Comparison of ENCODE assay signal across 24 cellular contexts in the genomic region with DNA sequence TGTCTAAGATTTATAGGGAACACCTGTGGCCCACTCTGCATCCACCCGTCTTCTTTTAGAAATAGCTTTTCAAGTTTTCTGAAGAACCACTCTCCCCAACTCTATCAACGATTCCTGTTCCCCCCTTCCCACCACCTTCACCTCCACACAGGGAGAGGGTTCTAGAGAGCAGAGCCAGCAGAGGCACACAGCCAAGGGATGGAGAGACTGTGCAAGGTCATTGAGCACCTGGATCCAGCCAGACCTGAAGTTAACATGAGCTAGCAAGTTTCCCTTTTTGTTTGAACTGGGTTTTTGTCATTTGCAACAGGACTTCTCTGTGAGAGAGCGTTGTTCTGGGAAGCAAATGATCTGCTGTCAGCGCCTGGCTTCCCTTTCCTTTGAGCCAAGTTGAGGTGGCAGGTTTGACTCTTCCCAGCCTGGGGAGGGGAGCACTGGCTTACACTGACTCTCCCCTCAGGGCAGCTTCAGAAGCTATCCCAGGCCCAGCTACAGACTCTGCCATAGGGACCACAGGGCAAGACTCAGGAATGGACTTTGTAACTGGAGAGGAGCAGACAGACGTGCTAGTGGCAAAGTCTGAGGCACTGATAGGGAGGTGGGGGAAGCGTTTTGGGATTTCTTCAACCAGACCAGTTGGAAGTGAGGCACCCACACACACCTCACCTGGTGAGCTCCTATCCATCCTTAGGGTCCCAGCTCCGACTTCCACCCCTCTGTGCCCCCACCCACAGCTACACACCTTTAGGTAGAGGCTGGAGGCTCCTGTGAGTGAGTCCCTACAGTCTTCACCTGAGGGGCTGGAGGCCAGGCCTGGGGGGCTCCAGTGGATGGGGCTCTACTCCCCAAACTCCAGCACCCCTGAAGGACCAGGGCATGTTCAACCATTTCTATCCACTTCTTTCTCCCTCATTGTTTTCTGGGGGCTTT. TPM values are rescaled to one million over a fixed set of nuclear protein-coding genes. Genes with fewer than 3 reads are reported as not detected.
DNase-seq lines count a peak whose midpoint lies in the region; ATAC-seq, FAIRE-seq and TF ChIP-seq lines count a peak whose summit lies in the region.
"Had no signal": no experiment of that assay in that cellular context is flagged by ENCODE, and none has a peak within 500 bp of the region (broad histone marks: within the 10 kb centered on the region; RNA-seq: fewer than 3 reads in every experiment).

No MANE protein-coding gene starts in this region.

- TF ChIP-seq CTCF in H1 (IDR thresholded peaks at IDR 0.05; ENCODE audit: control extremely low read depth in 1 of 3, insufficient read depth in 1 of 3, low read depth in 1 of 3, low read length in 3 of 3) (no peak), HepG2 (CRISPR knock-in tag; IDR thresholded peaks at IDR 0.05) (no peak), progenitor cell of endocrine pancreas (IDR thresholded peaks at IDR 0.05; ENCODE audit: unreplicated experiment) (no peak)

- CTCF ChIA-PET in H1 (lab: Charles Lee; ENCODE audit: partially characterized antibody) (interaction anchor here (1.0 to 2.5 kb wide), 4 partner anchors 10 to 211 kb away, joined by 3 to 11 read pairs (median 4); no protein-coding TSS in a partner anchor), HepG2 (lab: Yijun Ruan, JAX; ENCODE audit: low intra/inter-chr PET ratio, low total read pairs) (no interaction called here)

- no peaks in the 10 kb centered on the region for H3K23me2 ChIP-seq in H1 (ENCODE audit: low read depth, low read length)

- no peak overlapping the region for H2BK5ac ChIP-seq in H1 (ENCODE audit: low read depth, low read length)

- H3K23ac ChIP-seq in H1 (ENCODE audit: insufficient read length), result no peak overlapping the region

- peaks cover 2% of the 10 kb centered on the region in 2 experiments for H4K20me1 ChIP-seq in H1 (replicated peaks in 1 of 2; ENCODE audit: control insufficient read depth in 1 of 2, insufficient read depth in 2 of 2, low read length in 2 of 2)
- H4K20me1 ChIP-seq in HepG2 (ENCODE audit: insufficient read depth, low read length), result no peaks in the 10 kb centered on the region
- H4K20me1 ChIP-seq: BLaER1 had no signal

- H3K4me1 Mint-ChIP-seq in progenitor cell of endocrine pancreas (ENCODE audit: low read depth), result peaks cover 7% of the 10 kb centered on the region

- BruUV-seq in HepG2 (replicated peaks; lab: Mats Ljungman, UMichigan), result no TSS peak

- TF ChIP-seq EP300 in H1 (IDR thresholded peaks at IDR 0.05; ENCODE audit: borderline replicate concordance in 1 of 2, low read depth in 2 of 2, low read length in 2 of 2) (no peak), HepG2 (IDR thresholded peaks at IDR 0.05; ENCODE audit: low read depth in 2 of 2, low read length in 2 of 2) (no peak), HepG2 (CRISPR knock-in tag; IDR thresholded peaks at IDR 0.05; ENCODE audit: borderline replicate concordance) (no peak)

- DNase-seq in H1 (ENCODE audit: low read depth in 1 of 2, low spot score in 2 of 2) (no peak), HepG2 (ENCODE audit: low spot score) (no peak), progenitor cell of endocrine pancreas (ENCODE audit: low spot score, unreplicated experiment) (no peak), aorta (peak; percentile 29 to 39), ecto neural progenitor cell (ENCODE audit: low spot score) (no peak)
- no peak for DNase-seq in activated T-cell treated with anti-CD3 and anti-CD28 coated beads, Interleukin-2, amount 50 U/mL, for 1 hour
- DNase-seq: Caco-2; CD4-positive, alpha-beta memory T cell; DND-41; GM23248; KG1; NCI-H1092 treated with DMSO at 0.1 percent for 48 hours; NCI-H1436 treated with DMSO at 0.1 percent for 48 hours; NCI-H2029; NCI-H226; NCI-H510A treated with DMSO at 0.1 percent for 48 hours; NCI-H748 treated with DMSO at 0.1 percent for 48 hours; RPMI8226; SIG-M5 had no signal

- H2AFZ ChIP-seq in H1 (ENCODE audit: low read length) (no peak overlapping the region), HepG2 (ENCODE audit: low read length) (no peak overlapping the region)
- H2AFZ ChIP-seq: GM23248, PC-9 had no signal

- FAIRE-seq in H1 (lab: Jason Lieb, UNC) (no peak), HepG2 (lab: Jason Lieb, UNC) (no peak)
- FAIRE-seq: GM12878 had no signal

- peaks cover 4% of the 10 kb centered on the region for H3K27me3 Mint-ChIP-seq in progenitor cell of endocrine pancreas

- H2BK20ac ChIP-seq in H1 (ENCODE audit: low read length), result no peak overlapping the region

- peaks cover 4% of the 10 kb centered on the region for H3K36me3 Mint-ChIP-seq in progenitor cell of endocrine pancreas (ENCODE audit: insufficient read depth)

- H2BK12ac ChIP-seq in H1 (ENCODE audit: low read depth, low read length), result no peak overlapping the region

- no peaks in the 10 kb centered on the region; a peak in 1 of 7 replicates for H3K27me3 ChIP-seq in H1 (replicated peaks in 1 of 4; ENCODE audit: control insufficient read depth in 3 of 4, extremely low read depth in 1 of 4, insufficient read depth in 3 of 4, low read length in 3 of 4)
- H3K27me3 ChIP-seq in HepG2 (ENCODE audit: control insufficient read depth in 1 of 2, insufficient read depth in 2 of 2, low read length in 2 of 2), result no peaks in the 10 kb centered on the region
- H3K27me3 ChIP-seq in aorta (ENCODE audit: control insufficient read depth in 1 of 2, insufficient read depth in 2 of 2, low read length in 1 of 2), result no peaks in the 10 kb centered on the region
- H3K27me3 ChIP-seq: BLaER1 had no signal

- H3K36me3 ChIP-seq in H1 (ENCODE audit: control insufficient read depth in 2 of 4, insufficient read depth in 4 of 4, low read length in 3 of 4), result no peaks in the 10 kb centered on the region; a peak in 1 of 8 replicates
- H3K36me3 ChIP-seq in HepG2 (replicated peaks in 1 of 2; ENCODE audit: control insufficient read depth in 1 of 2, insufficient read depth in 2 of 2, low read length in 2 of 2), result no peaks in the 10 kb centered on the region
- no peaks in the 10 kb centered on the region for H3K36me3 ChIP-seq in aorta (ENCODE audit: control insufficient read depth in 1 of 2, insufficient read depth in 2 of 2, low read length in 1 of 2)
- H3K36me3 ChIP-seq: BLaER1, HAP-1 had no signal

- no peak overlapping the region for H3K4ac ChIP-seq in H1 (replicated peaks; ENCODE audit: insufficient read length, low read depth, low read length)

- no peak overlapping the region for H2BK120ac ChIP-seq in H1 (replicated peaks; ENCODE audit: low read depth, low read length)

- in situ Hi-C loops in HepG2 (cut with HindIII; ENCODE audit: extremely low pct_ligation_motif_present, low pct_unique_long_range_greater_than_20kb), result loop anchor here (5.0 kb wide), 1 partner anchor 211 kb away; no protein-coding TSS in a partner anchor

- H3K27ac ChIP-seq in H1 (ENCODE audit: low read depth, low read length), result no peak overlapping the region
- no peak overlapping the region for H3K27ac ChIP-seq in HepG2 (ENCODE audit: extremely low read length, insufficient read depth, low read length)
- H3K27ac ChIP-seq in aorta (ENCODE audit: low read depth in 1 of 2, low read length in 2 of 2), result no peak overlapping the region
- H3K27ac ChIP-seq: BLaER1, GM23248, PC-9 had no signal

- H4K5ac ChIP-seq in H1 (ENCODE audit: insufficient read length, low read depth, low read length), result no peak overlapping the region

- peak overlapping the region; percentile 25; the same call in 1 of the 2 replicates for H4K8ac ChIP-seq in H1 (ENCODE audit: extremely low read depth, insufficient read depth, low read length)

- no peak overlapping the region for H2AK5ac ChIP-seq in H1 (ENCODE audit: low read depth, low read length)

- H3K4me2 ChIP-seq in H1 (ENCODE audit: insufficient read depth in 1 of 2, low read depth in 2 of 2, low read length in 2 of 2), result no peak overlapping the region
- no peak overlapping the region for H3K4me2 ChIP-seq in HepG2 (ENCODE audit: low read depth, low read length)
- H3K4me2 ChIP-seq: PC-9 had no signal

- POLR2A ChIA-PET in H1 (lab: Charles Lee; ENCODE audit: partially characterized antibody) (no interaction called here), HepG2 (lab: Yijun Ruan, JAX) (no interaction called here)

- TF ChIP-seq RAD21 in H1 (IDR thresholded peaks at IDR 0.05 in 1 of 2, conservative IDR thresholded peaks at IDR 0.05 in 1 of 2; ENCODE audit: low read depth in 2 of 2, low read length in 2 of 2) (no peak), HepG2 (CRISPR knock-in tag; IDR thresholded peaks at IDR 0.05) (no peak)

- WGBS in H1 (ENCODE audit: extremely low coverage in 1 of 2, insufficient coverage in 1 of 2, insufficient read length in 1 of 2, insufficient replicate concordance in 2 of 2, low coverage in 1 of 2, low lambda C conversion rate in 2 of 2, missing lambda C conversion rate in 1 of 2), 2 experiments, result 89% methylated on average over 7 of the region's 7 CpGs; no CpG with 5 or more reads in 1 of the 2 experiments
- 81% methylated on average over 5 of the region's 7 CpGs for WGBS in HepG2 (ENCODE audit: low lambda C conversion rate)
- 95% methylated on average over 7 of the region's 7 CpGs for WGBS in aorta, 2 donors

- no peak overlapping the region for H3K4me3 ChIP-seq in H1 (ENCODE audit: extremely low read depth in 1 of 4, insufficient read depth in 2 of 4, low read depth in 3 of 4, low read length in 4 of 4)
- H3K4me3 ChIP-seq in HepG2 (replicated peaks in 1 of 3; ENCODE audit: insufficient read depth in 1 of 3, low read depth in 2 of 3, low read length in 3 of 3), result no peak overlapping the region
- no peak overlapping the region for H3K4me3 ChIP-seq in aorta (ENCODE audit: low read length in 2 of 2)
- H3K4me3 ChIP-seq: BLaER1, GM12878, GM23248, HAP-1, PC-9 had no signal

- ATAC-seq in HepG2 (peak; percentile 58), aorta (ENCODE audit: low FRiP score) (no peak), GM18519 (IDR thresholded peaks at IDR 0.05; ENCODE audit: low FRiP score, unreplicated experiment) (no peak)
- ATAC-seq: GM12878 had no signal

- no peak overlapping the region for H3K4me3 Mint-ChIP-seq in progenitor cell of endocrine pancreas (ENCODE audit: low read depth)
- H3K4me3 Mint-ChIP-seq: CD4-positive, alpha-beta memory T cell had no signal

- H3K18ac ChIP-seq in H1 (ENCODE audit: extremely low read depth, low read length), result no peak overlapping the region

- no peaks in the 10 kb centered on the region for H3K79me1 ChIP-seq in H1 (ENCODE audit: low read depth, low read length)

- H3K9me3 Mint-ChIP-seq in progenitor cell of endocrine pancreas (ENCODE audit: low read depth), result no peaks in the 10 kb centered on the region
- H3K9me3 Mint-ChIP-seq: CD4-positive, alpha-beta memory T cell had no signal

- intact Hi-C loops in HepG2 (cut with micrococcal nuclease; ENCODE audit: unreplicated experiment) (no loop called here), aorta (cut with DNase I) (loop anchor here in 1 of 2 donors (10.0 kb wide), 1 partner anchor 501 kb away; no protein-coding TSS in a partner anchor)

- no peak overlapping the region for H4K91ac ChIP-seq in H1 (replicated peaks; ENCODE audit: insufficient read length, low read length)

- H3K9me3 ChIP-seq in H1 (ENCODE audit: insufficient read depth in 2 of 2, low read depth in 1 of 2, low read length in 1 of 2) (no peaks in the 10 kb centered on the region), HepG2 (ENCODE audit: low read length) (no peaks in the 10 kb centered on the region), aorta (ENCODE audit: control insufficient read depth, low read length) (no peaks in the 10 kb centered on the region)
- H3K9me3 ChIP-seq: BLaER1, Caco-2, HAP-1 had no signal

- H3K56ac ChIP-seq in H1 (replicated peaks; ENCODE audit: insufficient read length, low read depth, low read length), result no peak overlapping the region

- H3K79me2 ChIP-seq in H1 (ENCODE audit: control insufficient read depth in 1 of 2, insufficient read depth in 2 of 2, low read length in 2 of 2), result no peaks in the 10 kb centered on the region
- no peaks in the 10 kb centered on the region for H3K79me2 ChIP-seq in HepG2 (ENCODE audit: insufficient read depth, low read length)

- no peak for TF ChIP-seq POLR2A in H1 (IDR thresholded peaks at IDR 0.05; ENCODE audit: control extremely low read depth in 1 of 2, low read depth in 2 of 2, low read length in 2 of 2)
- TF ChIP-seq POLR2A in HepG2 (IDR thresholded peaks at IDR 0.05; ENCODE audit: insufficient read depth in 1 of 2, low read depth in 2 of 2, low read length in 2 of 2), result no peak

- H2BK15ac ChIP-seq in H1 (ENCODE audit: low read length), result no peak overlapping the region

- H3K9ac ChIP-seq in H1 (replicated peaks in 1 of 4; ENCODE audit: extremely low read depth in 1 of 4, low read depth in 3 of 4, low read length in 3 of 4) (no peak overlapping the region), HepG2 (ENCODE audit: insufficient read depth, low read depth, low read length) (no peak overlapping the region)
- H3K9ac ChIP-seq: BLaER1, GM23248 had no signal

- H3K27ac Mint-ChIP-seq in progenitor cell of endocrine pancreas, result peak overlapping the region; percentile 45

- peaks cover 0 to 10% (median 7%) of the 10 kb centered on the region in 4 experiments; a peak in 3 of 7 replicates for H3K4me1 ChIP-seq in H1 (replicated peaks in 1 of 4; ENCODE audit: control insufficient read depth in 3 of 4, insufficient read depth in 4 of 4, low read length in 3 of 4)
- H3K4me1 ChIP-seq in HepG2 (ENCODE audit: insufficient read depth, low read length), result peaks cover 30% of the 10 kb centered on the region
- H3K4me1 ChIP-seq in aorta (ENCODE audit: control insufficient read depth in 1 of 2, insufficient read depth in 2 of 2, low read length in 2 of 2), result peaks cover 0 to 2% of the 10 kb centered on the region in 2 donors

- no peak overlapping the region for H3K14ac ChIP-seq in H1 (ENCODE audit: insufficient read length)

RNA-seq across cellular contexts. Expression of gene PLXNA1, which starts 19.4 kb away (rescaled TPM):
- total RNA-seq in H1 (2021; fragmentation: NEBNext Ultra II Directional; extraction: Animal tissue kit (Norgen Biotek cat#: 25700)), result 47.5 and 50.8 TPM in 2 replicates
- polyA plus RNA-seq in H1 (2011; rRNA removed) (54.9 and 81.4 TPM in 2 replicates), HepG2 (2011; rRNA removed) (18.2 and 29.9 TPM in 2 replicates), aorta (10 to 100 TPM in 1 of 2 donors, 1 to 10 TPM in 1; 6.0 to 13.9 TPM)
- polyA plus RNA-seq in H1 (2011; cell fraction: cytosol; rRNA removed), result 51.2 TPM
- 191 TPM for polyA plus RNA-seq in H1 (2011; cell fraction: nucleus; rRNA removed)
- 36.1 to 53.1 TPM (median 42.4 TPM) in 4 replicates for polyA plus RNA-seq in H1 (2012, experiment 1 of 2)
- polyA plus RNA-seq in H1 (2012, experiment 2 of 2), result 26.1 TPM
- polyA plus RNA-seq in H1 (2013, experiment 1 of 2), result 40.4 TPM
- 38.5 TPM for polyA plus RNA-seq in H1 (2013, experiment 2 of 2)
- polyA minus RNA-seq in H1 (2011; rRNA and poly(A)+ RNA removed), result 104 and 131 TPM in 2 replicates
- 53.8 TPM for polyA minus RNA-seq in H1 (2011; cell fraction: cytosol; rRNA and poly(A)+ RNA removed)
- polyA minus RNA-seq in H1 (2011; cell fraction: nucleus; rRNA and poly(A)+ RNA removed), result 70.5 TPM
- total RNA-seq in HepG2 (2016; rRNA removed; fragmentation: Illumina TruSeq; extraction: Trizol) (8.5 and 16.6 TPM in 2 replicates), progenitor cell of endocrine pancreas (104 and 107 TPM in 2 replicates), aorta (10 to 100 TPM; 28.7 to 51.3 TPM)
- 1.1 TPM in 2 replicates for total RNA-seq in HepG2 (2016; cell fraction: cytosol; rRNA removed; fragmentation: Illumina TruSeq; extraction: Trizol; ENCODE audit: low read depth)
- total RNA-seq in HepG2 (2016; cell fraction: insoluble cytoplasmic fraction; rRNA removed; fragmentation: Illumina TruSeq; extraction: Trizol), result 7.0 and 17.7 TPM in 2 replicates
- total RNA-seq in HepG2 (2016; cell fraction: membrane; rRNA removed; fragmentation: Illumina TruSeq; extraction: Trizol), result 4.5 and 5.2 TPM in 2 replicates
- total RNA-seq in HepG2 (2016; cell fraction: nucleus; rRNA removed; fragmentation: Illumina TruSeq; extraction: Trizol), result 21.4 and 25.4 TPM in 2 replicates
- polyA plus RNA-seq in HepG2 (2011; cell fraction: cytosol; rRNA removed), result 11.5 and 17.1 TPM in 2 replicates
- polyA plus RNA-seq in HepG2 (2011; cell fraction: nucleus; rRNA removed), result 87.4 and 104 TPM in 2 replicates
- 12.1 and 17.5 TPM in 2 replicates for polyA plus RNA-seq in HepG2 (2012)
- polyA plus RNA-seq in HepG2 (2016; cell fraction: cytosol; fragmentation: Illumina TruSeq; extraction: Trizol; ENCODE audit: low read depth), result 0.60 and 0.61 TPM in 2 replicates
- 4.2 and 7.1 TPM in 2 replicates for polyA plus RNA-seq in HepG2 (2016; cell fraction: insoluble cytoplasmic fraction; fragmentation: Illumina TruSeq; extraction: Trizol; ENCODE audit: low read depth)
- polyA plus RNA-seq in HepG2 (2016; cell fraction: membrane; fragmentation: Illumina TruSeq; extraction: Trizol; ENCODE audit: low read depth), result 1.3 and 3.0 TPM in 2 replicates
- 40.0 and 50.7 TPM in 2 replicates for polyA plus RNA-seq in HepG2 (2016; cell fraction: nucleus; fragmentation: Illumina TruSeq; extraction: Trizol; ENCODE audit: insufficient read depth, low read depth)
- polyA minus RNA-seq in HepG2 (2011; rRNA and poly(A)+ RNA removed; ENCODE audit: low replicate concordance), result 45.3 and 67.9 TPM in 2 replicates
- polyA minus RNA-seq in HepG2 (2011; cell fraction: cytosol; rRNA and poly(A)+ RNA removed), result 16.4 and 17.6 TPM in 2 replicates
- polyA minus RNA-seq in HepG2 (2011; cell fraction: nucleus; rRNA and poly(A)+ RNA removed), result 24.8 and 26.2 TPM in 2 replicates

Comparison
In these comparisons a context has a peak if more than half of its experiments do, and no peak if none do; other contexts are left out.
1. DNase-seq: peak in aorta (2 of 2); none in H1 (0 of 2), HepG2 (single experiment), progenitor cell of endocrine pancreas (single experiment), activated T-cell treated with anti-CD3 and anti-CD28 coated beads, Interleukin-2, amount 50 U/mL, for 1 hour (single experiment) and ecto neural progenitor cell (single experiment).